In genomic region chr20:63626424-63627128, GRCh38 we compare ENCODE assay signal across 1 cellular context.
TF ChIP-seq lines count a peak whose summit lies in the region.

Gene GMEB2, minus strand, starts transcription at chr20:63627101. Its CDS starts 7,704 bp downstream, at chr20:63619397.

TF ChIP-seq in HepG2, 621 proteins besides CTCF, POLR2A, EP300 and RAD21 (continued from another document and continues in another):
- TF ChIP-seq TFDP1 (CRISPR knock-in tag; IDR thresholded peaks at IDR 0.05; ENCODE audit: borderline replicate concordance) (0 out of 2 replicates have a peak, but pooled peaks have one; percentile 37), HNRNPH1 (optimal IDR thresholded peaks at IDR 0.05; ENCODE audit: low read depth, low read length) (no peak), ZNF337 (CRISPR knock-in tag; IDR thresholded peaks at IDR 0.05; ENCODE audit: borderline replicate concordance, low read depth) (0 out of 2 replicates have a peak, but pooled peaks have one; percentile 45), IKZF5 (CRISPR knock-in tag; IDR thresholded peaks at IDR 0.05) (0 out of 2 replicates have a peak, but pooled peaks have one; percentile 30), CHCHD3 (CRISPR knock-in tag; IDR thresholded peaks at IDR 0.05) (peak; percentile 75; the same call in 1 of the 2 replicates), SMAD3 (CRISPR knock-in tag; IDR thresholded peaks at IDR 0.05) (no peak), ATF2 (CRISPR knock-in tag; IDR thresholded peaks at IDR 0.05) (peak; percentile 63), SOX5 (CRISPR knock-in tag; IDR thresholded peaks at IDR 0.05; ENCODE audit: borderline replicate concordance) (no peak), SKI (IDR thresholded peaks at IDR 0.05; ENCODE audit: partially characterized antibody) (peak; percentile 38), RARA (CRISPR knock-in tag; IDR thresholded peaks at IDR 0.05) (peak; percentile 42), ZFYVE20 (CRISPR knock-in tag; IDR thresholded peaks at IDR 0.05; ENCODE audit: borderline replicate concordance, low read depth) (0 out of 2 replicates have a peak, but pooled peaks have one; percentile 67), ZNF510 (CRISPR knock-in tag; IDR thresholded peaks at IDR 0.05; ENCODE audit: low read depth) (no peak), TP53 (CRISPR knock-in tag; conservative IDR thresholded peaks at IDR 0.05) (peak; percentile 13; the same call in 1 of the 2 replicates), THAP8 (CRISPR knock-in tag; IDR thresholded peaks at IDR 0.05; ENCODE audit: borderline replicate concordance) (peak; percentile 76; the same call in 1 of the 2 replicates), ARNT2 (CRISPR knock-in tag; IDR thresholded peaks at IDR 0.05; ENCODE audit: low read depth) (peak; percentile 82), EED (CRISPR knock-in tag; IDR thresholded peaks at IDR 0.05) (0 out of 2 replicates have a peak, but pooled peaks have one; percentile 54), ZNF577 (CRISPR knock-in tag; IDR thresholded peaks at IDR 0.05; ENCODE audit: borderline replicate concordance, low read depth) (no peak), ZFP82 (CRISPR knock-in tag; IDR thresholded peaks at IDR 0.05; ENCODE audit: borderline replicate concordance) (0 out of 2 replicates have a peak, but pooled peaks have one; percentile 7), CERS6 (CRISPR knock-in tag; IDR thresholded peaks at IDR 0.05) (peak; percentile 54; the same call in 1 of the 2 replicates), MAX (IDR thresholded peaks at IDR 0.05) (peak; percentile 57; the same call in 1 of the 2 replicates), MAFK (conservative IDR thresholded peaks at IDR 0.05 in 1 of 2, IDR thresholded peaks at IDR 0.05 in 1 of 2; ENCODE audit: low read length in 2 of 2) (no peak), NBN (conservative IDR thresholded peaks at IDR 0.05) (no peak), DZIP1 (CRISPR knock-in tag; IDR thresholded peaks at IDR 0.05) (peak; percentile 82; the same call in 1 of the 2 replicates), FUBP1 (CRISPR knock-in tag; IDR thresholded peaks at IDR 0.05; ENCODE audit: borderline replicate concordance) (0 out of 2 replicates have a peak, but pooled peaks have one; percentile 84), ZBTB49 (CRISPR knock-in tag; IDR thresholded peaks at IDR 0.05; ENCODE audit: borderline replicate concordance) (no peak), PTBP1 (IDR thresholded peaks at IDR 0.05; ENCODE audit: low read depth, low read length, poor library complexity, severe bottlenecking) (no peak), ZNF639 (CRISPR knock-in tag; conservative IDR thresholded peaks at IDR 0.05) (0 out of 2 replicates have a peak, but pooled peaks have one; percentile 12), ZFX (CRISPR knock-in tag; IDR thresholded peaks at IDR 0.05; ENCODE audit: low read depth) (peak; percentile 43), SRSF1 (optimal IDR thresholded peaks at IDR 0.05; ENCODE audit: low read depth, low read length) (no peak), SCMH1 (CRISPR knock-in tag; IDR thresholded peaks at IDR 0.05; ENCODE audit: borderline replicate concordance) (no peak), ZNF331 (CRISPR knock-in tag; IDR thresholded peaks at IDR 0.05) (peak; percentile 58; the same call in 1 of the 2 replicates), CBX5 (CRISPR knock-in tag; IDR thresholded peaks at IDR 0.05; ENCODE audit: borderline replicate concordance) (no peak), ZNF142 (CRISPR knock-in tag; IDR thresholded peaks at IDR 0.05) (peak; percentile 96), HNRNPK (IDR thresholded peaks at IDR 0.05; ENCODE audit: low read depth, low read length, poor library complexity, severe bottlenecking) (peak; percentile 52), ZNF576 (CRISPR knock-in tag; IDR thresholded peaks at IDR 0.05) (no peak)
